18 cellular contexts compared by ENCODE assay signal in genomic region chr5:10202089-10202753, GRCh38. TPM values are rescaled to one million over a fixed set of nuclear protein-coding genes. Genes with fewer than 3 reads are reported as not detected.
DNase-seq lines count a peak whose midpoint lies in the region; ATAC-seq and TF ChIP-seq lines count a peak whose summit lies in the region.
"Had no signal": no experiment of that assay in that cellular context is flagged by ENCODE, and none has a peak within 500 bp of the region (broad histone marks: within the 10 kb centered on the region; RNA-seq: fewer than 3 reads in every experiment).

No MANE protein-coding gene starts in this region.

- ATAC-seq in WTC11 (peak; percentile 84), GM18907 (IDR thresholded peaks at IDR 0.05; ENCODE audit: unreplicated experiment) (no peak), HG03135 (IDR thresholded peaks at IDR 0.05; ENCODE audit: unreplicated experiment) (no peak)
- ATAC-seq: CD8-positive, alpha-beta T cell; PC-3 had no signal

- H3K9me3 Mint-ChIP-seq in Calu3 (ENCODE audit: low read depth, unreplicated experiment) (peaks cover 2% of the 10 kb centered on the region), H9 (peaks cover 23 to 25% of the 10 kb centered on the region in 2 experiments), WTC11 (peaks cover 25% of the 10 kb centered on the region)

- no peak overlapping the region for H3K9ac ChIP-seq in H9 (ENCODE audit: extremely low read depth, insufficient read length, low read length)
- H3K9ac ChIP-seq: GM23248 had no signal

- intact Hi-C loops in Calu3 (cut with micrococcal nuclease; ENCODE audit: unreplicated experiment), result no loop called here
- intact Hi-C loops in OCI-LY7 (cut with micrococcal nuclease; ENCODE audit: unreplicated experiment), result no loop called here

- BruUV-seq in Calu3 (replicated peaks; lab: Mats Ljungman, UMichigan), result no TSS peak
- no TSS peak for BruUV-seq in OCI-LY7 (replicated peaks; lab: Mats Ljungman, UMichigan)

- TF ChIP-seq CTCF in Calu3 (IDR thresholded peaks at IDR 0.05; ENCODE audit: unreplicated experiment) (no peak), H9 (conservative IDR thresholded peaks at IDR 0.05) (no peak), WTC11 (IDR thresholded peaks at IDR 0.05) (no peak), OCI-LY7 (conservative IDR thresholded peaks at IDR 0.05; ENCODE audit: low read length) (no peak)

- DNase-seq in Calu3 (no peak), H9 (no peak), NCI-H524 treated with DMSO at 0.1 percent for 48 hours (lab: John Stamatoyannopoulos, UW) (peak; percentile 96), WTC11 (ENCODE audit: low spot score) (no peak), NOMO-1 (lab: John Stamatoyannopoulos, UW; ENCODE audit: unreplicated experiment in 2 of 2) (no peak), OCI-LY7 (ENCODE audit: low spot score) (no peak)
- DNase-seq: 8988T; CD8-positive, alpha-beta T cell; DMS79 treated with DMSO at 0.1 percent for 48 hours; GM23248; NCI-H1105 treated with DMSO at 0.1 percent for 48 hours; NCI-H2029 treated with DMSO at 0.1 percent for 48 hours; NCI-H446 treated with DMSO at 0.1 percent for 48 hours; PC-3; Right ventricle myocardium superior had no signal

- H4K20me1 ChIP-seq in H9 (ENCODE audit: control insufficient read depth, insufficient read depth, insufficient read length), result no peaks in the 10 kb centered on the region
- H4K20me1 ChIP-seq in OCI-LY7 (ENCODE audit: insufficient read depth, low read length), result no peaks in the 10 kb centered on the region

- no peak overlapping the region for H2AK5ac ChIP-seq in H9 (ENCODE audit: insufficient read length, low read length)

- no peaks in the 10 kb centered on the region for H3K36me3 Mint-ChIP-seq in Calu3 (ENCODE audit: insufficient read depth, unreplicated experiment)
- peaks cover 9 to 18% (median 12%) of the 10 kb centered on the region in 3 experiments; a peak in 6 of 7 replicates for H3K36me3 Mint-ChIP-seq in H9 (ENCODE audit: insufficient read depth in 1 of 3, low read depth in 3 of 3)
- H3K36me3 Mint-ChIP-seq in WTC11, result peaks cover 23% of the 10 kb centered on the region
- H3K36me3 Mint-ChIP-seq: CD8-positive, alpha-beta T cell had no signal

- H3K27ac Mint-ChIP-seq in Calu3 (ENCODE audit: unreplicated experiment) (peak overlapping the region; percentile 23), H9 (peak overlapping the region; percentile 40 to 94 (median 66); a peak in 6 of 7 replicates), WTC11 (no peak overlapping the region)
- H3K27ac Mint-ChIP-seq: CD8-positive, alpha-beta T cell; T-helper 1 cell treated with Interleukin-12 subunit alpha and Interleukin-12 subunit beta and Interleukin-4 antibody, amounts not matched to agents 30 μg/mL and 1 μg/mL, for 36 hours had no signal

- POLR2A ChIA-PET in WTC11 (lab: Charles Lee) (interaction anchor here (0.7 to 1.2 kb wide), 3 partner anchors 14 to 168 kb away, joined by 3 read pairs; partner anchors contain the start of gene CCT5), OCI-LY7 (lab: Charles Lee) (interaction anchor here (0.7 kb wide), 1 partner anchor 828 kb away, joined by 3 read pairs; no protein-coding TSS in a partner anchor)

- H4K5ac ChIP-seq in H9 (ENCODE audit: insufficient read length, low read depth, low read length), result no peak overlapping the region

- no peak overlapping the region for H4K91ac ChIP-seq in H9 (ENCODE audit: insufficient read length, low read depth, low read length)

- CTCF ChIA-PET in Calu3 (lab: Charles Lee) (no interaction called here), WTC11 (lab: Charles Lee) (interaction anchor here (0.6 to 1.5 kb wide), 34 partner anchors 10 to 826 kb away, joined by 3 to 14 read pairs (median 3); partner anchors contain the start of genes ATPSCKMT and CCT5), OCI-LY7 (lab: Charles Lee; ENCODE audit: unreplicated experiment) (no interaction called here)

- H3K14ac ChIP-seq in H9 (ENCODE audit: insufficient read depth, low read length), result no peak overlapping the region

- no peak overlapping the region for H2BK5ac ChIP-seq in H9 (ENCODE audit: insufficient read length, low read length)

- H2BK12ac ChIP-seq in H9 (ENCODE audit: insufficient read length, low read depth, low read length), result no peak overlapping the region

- no CpG with 5 or more reads among the region's 2 CpGs for WGBS in H9 (ENCODE audit: extremely low coverage, insufficient read length, low lambda C conversion rate)

- no peak overlapping the region for H2BK15ac ChIP-seq in H9 (ENCODE audit: low read depth, low read length)

- H3K4me1 Mint-ChIP-seq in Calu3 (ENCODE audit: low read depth, unreplicated experiment), result no peaks in the 10 kb centered on the region
- H3K4me1 Mint-ChIP-seq in H9, result peaks cover 21 to 24% of the 10 kb centered on the region in 2 experiments
- H3K4me1 Mint-ChIP-seq in WTC11, result peaks cover 18% of the 10 kb centered on the region

- H2BK20ac ChIP-seq in H9 (ENCODE audit: low read depth, low read length, poor library complexity, severe bottlenecking), result no peak overlapping the region

- no peaks in the 10 kb centered on the region for H3K36me3 ChIP-seq in OCI-LY7 (ENCODE audit: insufficient read depth, low read length)

- H3K27me3 ChIP-seq in H9 (ENCODE audit: insufficient read depth, low read length), result no peaks in the 10 kb centered on the region

- H3K79me1 ChIP-seq in H9 (ENCODE audit: insufficient read depth, low read depth, low read length, poor library complexity, severe bottlenecking), result no peaks in the 10 kb centered on the region

- H3K9me2 ChIP-seq in OCI-LY7 (ENCODE audit: insufficient read depth, low read length), result no peaks in the 10 kb centered on the region

- no peak overlapping the region for H2BK120ac ChIP-seq in H9 (ENCODE audit: low read depth, low read length, poor library complexity, severe bottlenecking)

- H3K4me2 ChIP-seq in H9 (ENCODE audit: insufficient read depth, insufficient read length, low read length) (no peak overlapping the region), OCI-LY7 (ENCODE audit: low read length) (no peak overlapping the region)

- no peak overlapping the region for H4K8ac ChIP-seq in H9 (replicated peaks; ENCODE audit: insufficient read length, low read depth, low read length)

- no peaks in the 10 kb centered on the region for H3K23me2 ChIP-seq in H9 (ENCODE audit: insufficient read length, low read depth, low read length, poor library complexity, severe bottlenecking)

- no peak overlapping the region for H3T11ph ChIP-seq in H9 (ENCODE audit: low read length)

- H2AFZ ChIP-seq in H9 (ENCODE audit: low read length) (no peak overlapping the region), OCI-LY7 (ENCODE audit: low read length) (no peak overlapping the region)
- H2AFZ ChIP-seq: GM23248 had no signal

- peaks cover 7% of the 10 kb centered on the region for H3K9me3 ChIP-seq in H9 (ENCODE audit: control insufficient read depth, low read depth, low read length)
- H3K9me3 ChIP-seq in OCI-LY7 (ENCODE audit: low read length), result peaks cover 6% of the 10 kb centered on the region; the same call in 1 of the 2 replicates

- H3K4ac ChIP-seq in H9 (ENCODE audit: low read depth, low read length), result no peak overlapping the region

- H3K27ac ChIP-seq in H9 (ENCODE audit: insufficient read length, low read depth, low read length) (no peak overlapping the region), OCI-LY7 (ENCODE audit: low read depth, low read length, poor library complexity, severe bottlenecking) (no peak overlapping the region)
- H3K27ac ChIP-seq: GM23248 had no signal

- H3K27me3 Mint-ChIP-seq in Calu3 (ENCODE audit: unreplicated experiment), result no peaks in the 10 kb centered on the region
- H3K27me3 Mint-ChIP-seq in H9 (ENCODE audit: low read depth), result no peaks in the 10 kb centered on the region
- H3K27me3 Mint-ChIP-seq in WTC11 (ENCODE audit: low read depth), result no peaks in the 10 kb centered on the region

- H3K79me2 ChIP-seq in H9 (ENCODE audit: insufficient read depth, low read length) (no peaks in the 10 kb centered on the region), OCI-LY7 (ENCODE audit: insufficient read depth, low read depth, low read length) (no peaks in the 10 kb centered on the region)

- H3K23ac ChIP-seq in H9 (ENCODE audit: insufficient read length, low read depth, low read length), result no peak overlapping the region

- no peak overlapping the region for H3K4me3 Mint-ChIP-seq in Calu3 (ENCODE audit: low read depth, unreplicated experiment)
- peak overlapping the region in 1 of 2 experiments; percentile 8; a peak in 2 of 5 replicates for H3K4me3 Mint-ChIP-seq in H9
- no peak overlapping the region for H3K4me3 Mint-ChIP-seq in WTC11
- H3K4me3 Mint-ChIP-seq: CD8-positive, alpha-beta T cell; T-helper 1 cell treated with Interleukin-12 subunit alpha and Interleukin-12 subunit beta and Interleukin-4 antibody, amounts not matched to agents 30 μg/mL and 1 μg/mL, for 36 hours had no signal

- H3K56ac ChIP-seq in H9 (ENCODE audit: insufficient read length, low read depth, low read length), result no peak overlapping the region

- H3K4me1 ChIP-seq in H9 (ENCODE audit: insufficient read depth, low read length) (no peaks in the 10 kb centered on the region; the same call in 1 of the 2 replicates), OCI-LY7 (ENCODE audit: insufficient read depth, low read length, poor library complexity, severe bottlenecking) (no peaks in the 10 kb centered on the region)

- H3K4me3 ChIP-seq in OCI-LY7 (ENCODE audit: low read depth, low read length, poor library complexity, severe bottlenecking), result no peak overlapping the region
- H3K4me3 ChIP-seq: GM23248 had no signal

- H3K18ac ChIP-seq in H9 (ENCODE audit: insufficient read length, low read depth, low read length), result no peak overlapping the region

TF ChIP-seq in WTC11, 78 proteins besides CTCF, POLR2A, EP300 and RAD21 (continues in another document):
- no peak for TF ChIP-seq MXD4 (CRISPR knock-in tag; IDR thresholded peaks at IDR 0.05; ENCODE audit: borderline replicate concordance)

RNA-seq across cellular contexts. Expression of gene ATPSCKMT, which starts 47.5 kb away (rescaled TPM):
- total RNA-seq in Calu3 (2022) (20.0 and 22.3 TPM in 2 replicates), H9 (2021) (10.5 and 11.0 TPM in 2 replicates), WTC11 (2021) (10.3 to 15.7 TPM (median 11.8 TPM) in 3 replicates), OCI-LY7 (2022) (22.2 and 24.9 TPM in 2 replicates)
- 16.0 and 26.5 TPM in 2 replicates for total RNA-seq in OCI-LY7 (2014; rRNA removed; shearing (Covaris generic))

RNA-seq across cellular contexts. Expression of gene CCT5, which starts 47.9 kb away (rescaled TPM):
- total RNA-seq in Calu3 (2022) (404 and 410 TPM in 2 replicates), H9 (2021) (530 and 532 TPM in 2 replicates), WTC11 (2021) (481 to 548 TPM (median 496 TPM) in 3 replicates), OCI-LY7 (2022) (327 and 389 TPM in 2 replicates)
- total RNA-seq in OCI-LY7 (2014; rRNA removed; shearing (Covaris generic)), result 498 and 551 TPM in 2 replicates
